ENCODE assay signal across 8 cellular contexts in genomic region chr2:127810156-127810636, GRCh38. TPM values are rescaled to one million over a fixed set of nuclear protein-coding genes. Genes with fewer than 3 reads are reported as not detected.
DNase-seq lines count a peak whose midpoint lies in the region; ATAC-seq and TF ChIP-seq lines count a peak whose summit lies in the region.

No MANE protein-coding gene starts in this region.

- no peak for TF ChIP-seq CTCF in dorsolateral prefrontal cortex (IDR thresholded peaks at IDR 0.05 in 54 of 56, conservative IDR thresholded peaks at IDR 0.05 in 2 of 56; ENCODE audit: low read depth in 1 of 56, partially characterized antibody in 56 of 56)

- DNase-seq in NT2/D1 (ENCODE audit: low read depth, low spot score) (no peak), dorsolateral prefrontal cortex (no peak), posterior vena cava (ENCODE audit: low spot score) (no peak), retina (no peak)

- no peaks in the 10 kb centered on the region for H3K36me3 ChIP-seq in NT2/D1 (ENCODE audit: insufficient read depth, insufficient read length, low read length)
- no peaks in the 10 kb centered on the region for H3K36me3 ChIP-seq in muscle layer of colon (ENCODE audit: insufficient read depth, low read length)

- ATAC-seq in HG02938 (IDR thresholded peaks at IDR 0.05; ENCODE audit: unreplicated experiment) (no peak), GM19023 (IDR thresholded peaks at IDR 0.05; ENCODE audit: unreplicated experiment) (no peak)

- no peaks in the 10 kb centered on the region for H3K4me1 ChIP-seq in NT2/D1 (ENCODE audit: insufficient read depth, insufficient read length)
- H3K4me1 ChIP-seq in muscle layer of colon (ENCODE audit: insufficient read depth, low read length): peaks cover 16% of the 10 kb centered on the region

- H3K27me3 ChIP-seq in NT2/D1 (ENCODE audit: insufficient read depth, insufficient read length): no peaks in the 10 kb centered on the region
- no peaks in the 10 kb centered on the region for H3K27me3 ChIP-seq in dorsolateral prefrontal cortex
- no peaks in the 10 kb centered on the region for H3K27me3 ChIP-seq in muscle layer of colon (ENCODE audit: control insufficient read depth in 1 of 2, insufficient read depth in 2 of 2, low read length in 2 of 2)

- intact Hi-C loops in dorsolateral prefrontal cortex (cut with DNase I): loop anchor here in 1 of 2 donors (2.0 kb wide), 1 partner anchor 47 kb away; no protein-coding TSS in a partner anchor
- intact Hi-C loops in posterior vena cava (cut with DNase I): no loop called here

- peak overlapping the region; percentile 92 for H3K9ac ChIP-seq in NT2/D1 (ENCODE audit: insufficient read length, low read depth)
- peak overlapping the region; percentile 98 for H3K9ac ChIP-seq in muscle layer of colon (ENCODE audit: low read length)

- peak overlapping the region in 55 of 59 donors; percentile 20 to 96 (median 84) for H3K27ac ChIP-seq in dorsolateral prefrontal cortex
- peak overlapping the region; percentile 88 for H3K27ac ChIP-seq in muscle layer of colon (ENCODE audit: low read depth, low read length)

- H3K4me3 ChIP-seq in GM08714 (ENCODE audit: low read length): peak overlapping the region; percentile 98
- H3K4me3 ChIP-seq in NT2/D1 (ENCODE audit: insufficient read length, low read depth): peak overlapping the region; percentile 93
- peak overlapping the region; percentile 55 to 98 (median 88) for H3K4me3 ChIP-seq in dorsolateral prefrontal cortex
- peak overlapping the region; percentile 84 to 88 for H3K4me3 ChIP-seq in muscle layer of colon (ENCODE audit: low read depth in 1 of 2, low read length in 2 of 2)

- H3K9me3 ChIP-seq in NT2/D1 (ENCODE audit: insufficient read depth, low read length): no peaks in the 10 kb centered on the region
- H3K9me3 ChIP-seq in muscle layer of colon (ENCODE audit: low read length): no peaks in the 10 kb centered on the region

RNA-seq across cellular contexts. Expression of gene WDR33, which starts 0.8 kb away (rescaled TPM):
- 10 to 100 TPM; 42.2 to 70.5 (median 56.0) TPM for total RNA-seq in dorsolateral prefrontal cortex
- total RNA-seq in posterior vena cava: 10 to 100 TPM; 41.8 to 48.6 TPM

RNA-seq across cellular contexts. Expression of gene POLR2D, which starts 47.8 kb away (rescaled TPM):
- 10 to 100 TPM; 21.1 to 37.4 (median 27.9) TPM for total RNA-seq in dorsolateral prefrontal cortex
- total RNA-seq in posterior vena cava: 10 to 100 TPM; 21.3 to 21.4 TPM
